Comparison of ENCODE assay signal across 1 cellular context in the genomic region with DNA sequence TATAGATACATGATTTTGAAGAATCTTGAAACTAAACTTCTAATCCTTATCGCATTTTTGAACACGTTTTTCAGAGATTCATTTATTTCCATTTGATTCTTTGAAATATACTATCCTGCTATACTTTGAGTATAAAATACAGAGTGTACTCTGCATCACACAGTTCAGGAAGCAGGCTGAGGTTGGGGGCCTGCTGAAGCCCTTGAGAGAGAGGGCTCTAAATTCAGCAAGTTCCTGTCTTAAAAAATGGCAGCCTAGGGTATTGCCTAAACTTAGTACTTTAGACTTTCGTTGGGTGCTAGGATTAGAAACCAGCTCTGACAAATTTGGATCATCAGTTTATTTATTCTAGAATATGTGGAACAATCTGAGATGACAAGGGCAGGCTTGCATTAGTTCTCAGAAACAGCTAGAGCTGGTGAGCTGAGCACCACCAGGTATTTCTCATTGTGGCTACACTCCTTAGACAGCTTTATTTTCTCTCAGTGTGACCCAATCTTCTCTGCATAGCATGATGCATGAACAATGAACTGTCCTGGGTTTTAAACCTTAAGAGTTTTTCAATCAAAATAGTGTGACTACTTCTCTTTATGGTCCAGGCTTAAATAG.
TF ChIP-seq lines count a peak whose summit lies in the region.

No MANE protein-coding gene starts in this region.

TF ChIP-seq in IMR-90, 13 proteins besides CTCF, POLR2A, EP300 and RAD21:
- TF ChIP-seq, protein P1, sequence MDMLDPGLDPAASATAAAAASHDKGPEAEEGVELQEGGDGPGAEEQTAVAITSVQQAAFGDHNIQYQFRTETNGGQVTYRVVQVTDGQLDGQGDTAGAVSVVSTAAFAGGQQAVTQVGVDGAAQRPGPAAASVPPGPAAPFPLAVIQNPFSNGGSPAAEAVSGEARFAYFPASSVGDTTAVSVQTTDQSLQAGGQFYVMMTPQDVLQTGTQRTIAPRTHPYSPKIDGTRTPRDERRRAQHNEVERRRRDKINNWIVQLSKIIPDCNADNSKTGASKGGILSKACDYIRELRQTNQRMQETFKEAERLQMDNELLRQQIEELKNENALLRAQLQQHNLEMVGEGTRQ (IDR thresholded peaks at IDR 0.05; ENCODE audit: low read depth, low read length): no peak
- TF ChIP-seq CHD1 (IDR thresholded peaks at IDR 0.05; ENCODE audit: low read depth, low read length) (no peak), MAZ (IDR thresholded peaks at IDR 0.05; ENCODE audit: borderline replicate concordance, low read depth, low read length) (no peak), SMC3 (IDR thresholded peaks at IDR 0.05; ENCODE audit: low read depth, low read length) (no peak), BHLHE40 (IDR thresholded peaks at IDR 0.05; ENCODE audit: low read depth, low read length) (no peak), RCOR1 (IDR thresholded peaks at IDR 0.05; ENCODE audit: insufficient replicate concordance, low read length) (no peak), MXI1 (IDR thresholded peaks at IDR 0.05; ENCODE audit: borderline replicate concordance, low read depth, low read length) (no peak), RFX5 (IDR thresholded peaks at IDR 0.05; ENCODE audit: low read depth, low read length) (no peak), CEBPB (IDR thresholded peaks at IDR 0.05; ENCODE audit: low read depth, low read length) (no peak), NFE2L2 (IDR thresholded peaks at IDR 0.05; ENCODE audit: low read depth, low read length) (no peak), FOS (IDR thresholded peaks at IDR 0.05; ENCODE audit: low read depth, low read length) (no peak), MAFK (IDR thresholded peaks at IDR 0.05; ENCODE audit: low read depth, low read length) (no peak)
- TF ChIP-seq, protein P2, sequence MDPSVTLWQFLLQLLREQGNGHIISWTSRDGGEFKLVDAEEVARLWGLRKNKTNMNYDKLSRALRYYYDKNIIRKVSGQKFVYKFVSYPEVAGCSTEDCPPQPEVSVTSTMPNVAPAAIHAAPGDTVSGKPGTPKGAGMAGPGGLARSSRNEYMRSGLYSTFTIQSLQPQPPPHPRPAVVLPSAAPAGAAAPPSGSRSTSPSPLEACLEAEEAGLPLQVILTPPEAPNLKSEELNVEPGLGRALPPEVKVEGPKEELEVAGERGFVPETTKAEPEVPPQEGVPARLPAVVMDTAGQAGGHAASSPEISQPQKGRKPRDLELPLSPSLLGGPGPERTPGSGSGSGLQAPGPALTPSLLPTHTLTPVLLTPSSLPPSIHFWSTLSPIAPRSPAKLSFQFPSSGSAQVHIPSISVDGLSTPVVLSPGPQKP (IDR thresholded peaks at IDR 0.05; ENCODE audit: borderline replicate concordance, low read depth, low read length): no peak
TF ChIP-seq in IMR-90: peak in this region for 0.
